ENCODE assay signal across 1 cellular context in the genomic region with DNA sequence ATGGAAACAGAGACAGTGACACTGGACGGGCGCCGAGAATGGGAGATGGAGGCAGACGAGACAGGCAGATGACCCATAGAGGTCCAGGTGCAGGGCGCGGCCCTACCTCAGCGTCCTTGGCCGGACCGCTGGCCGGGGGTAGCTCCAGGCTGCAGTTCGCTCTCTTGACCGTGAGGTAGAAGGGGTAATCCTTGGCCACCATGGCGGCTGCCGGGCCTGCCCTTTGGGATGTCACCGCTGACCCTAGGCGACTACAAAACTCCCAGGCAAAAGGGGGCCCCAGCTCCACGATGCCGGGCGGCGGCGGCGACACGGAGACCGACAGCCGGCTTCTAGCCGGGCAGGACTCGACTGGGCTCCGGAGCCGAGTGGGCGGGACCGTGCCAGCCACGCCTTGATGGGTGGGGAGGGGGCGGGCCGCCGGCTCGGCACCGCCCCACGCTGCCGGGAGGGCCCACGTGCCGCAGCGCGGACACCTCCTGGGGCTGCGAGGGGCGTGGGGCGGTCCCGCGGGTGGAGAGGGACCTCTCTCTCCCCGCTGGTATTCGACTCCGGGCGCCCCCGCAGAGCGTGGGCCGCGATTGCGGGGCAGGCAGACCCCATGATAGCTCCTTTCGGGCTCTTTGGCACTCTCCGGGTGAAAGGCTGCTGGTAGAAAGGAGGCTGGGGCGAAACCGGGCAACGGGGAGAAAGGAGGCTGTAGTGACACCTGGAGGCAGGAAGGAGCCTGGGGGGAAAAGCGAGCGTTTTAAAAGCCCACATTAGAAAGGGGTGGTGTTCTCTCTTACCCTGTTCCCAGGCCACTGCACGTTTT.
TF ChIP-seq lines count a peak whose summit lies in the region.

Gene ARHGEF3, minus strand, starts transcription at position 353 of the 814 bp plus-strand sequence. Its CDS starts 151 bp downstream, at position 202.

TF ChIP-seq in HepG2, 621 proteins besides CTCF, POLR2A, EP300 and RAD21 (continued from another document and continues in another):
- TF ChIP-seq ZSCAN22 (CRISPR knock-in tag; IDR thresholded peaks at IDR 0.05) (no peak), MTA3 (CRISPR knock-in tag; IDR thresholded peaks at IDR 0.05) (no peak), U2AF2 (IDR thresholded peaks at IDR 0.05; ENCODE audit: low read depth, low read length) (no peak), ZNF775 (CRISPR knock-in tag; IDR thresholded peaks at IDR 0.05; ENCODE audit: borderline replicate concordance) (no peak), ZBTB7B (CRISPR knock-in tag; IDR thresholded peaks at IDR 0.05) (0 out of 2 replicates have a peak, but pooled peaks have one; percentile 45), KAT7 (CRISPR knock-in tag; IDR thresholded peaks at IDR 0.05; ENCODE audit: borderline replicate concordance) (peak; percentile 18; the same call in 1 of the 2 replicates), ZNF883 (CRISPR knock-in tag; IDR thresholded peaks at IDR 0.05; ENCODE audit: not compliant biosample characterization) (peak; percentile 78), MEF2D (CRISPR knock-in tag; IDR thresholded peaks at IDR 0.05) (no peak), ZNF577 (CRISPR knock-in tag; IDR thresholded peaks at IDR 0.05; ENCODE audit: borderline replicate concordance, low read depth) (no peak), SNAPC2 (CRISPR knock-in tag; IDR thresholded peaks at IDR 0.05) (no peak), DPF2 (CRISPR knock-in tag; IDR thresholded peaks at IDR 0.05; ENCODE audit: borderline replicate concordance, low read depth) (no peak), ZFP90 (CRISPR knock-in tag; IDR thresholded peaks at IDR 0.05; ENCODE audit: borderline replicate concordance) (no peak; the same call in 1 of the 2 replicates), STAT5B (CRISPR knock-in tag; IDR thresholded peaks at IDR 0.05) (no peak), ARHGAP35 (CRISPR knock-in tag; IDR thresholded peaks at IDR 0.05; ENCODE audit: borderline replicate concordance) (peak; percentile 22; the same call in 1 of the 2 replicates), PRMT3 (CRISPR knock-in tag; IDR thresholded peaks at IDR 0.05; ENCODE audit: borderline replicate concordance, low read depth) (no peak), ZSCAN29 (CRISPR knock-in tag; conservative IDR thresholded peaks at IDR 0.05) (no peak), ZKSCAN5 (CRISPR knock-in tag; IDR thresholded peaks at IDR 0.05) (no peak), ZNF501 (CRISPR knock-in tag; IDR thresholded peaks at IDR 0.05) (peak; percentile 48; the same call in 1 of the 2 replicates), ZBTB33 (CRISPR knock-in tag; IDR thresholded peaks at IDR 0.05) (no peak), REPIN1 (CRISPR knock-in tag; IDR thresholded peaks at IDR 0.05; ENCODE audit: borderline replicate concordance, low read depth) (no peak), ZMYM4 (CRISPR knock-in tag; IDR thresholded peaks at IDR 0.05) (peak; percentile 80), ZNF788 (CRISPR knock-in tag; IDR thresholded peaks at IDR 0.05; ENCODE audit: borderline replicate concordance) (0 out of 2 replicates have a peak, but pooled peaks have one; percentile 84), MYC (CRISPR knock-in tag; IDR thresholded peaks at IDR 0.05; ENCODE audit: borderline replicate concordance) (peak; percentile 91; the same call in 1 of the 2 replicates), SMAD1 (CRISPR knock-in tag; IDR thresholded peaks at IDR 0.05; ENCODE audit: borderline replicate concordance, low read depth) (no peak), MTF1 (CRISPR knock-in tag; IDR thresholded peaks at IDR 0.05) (no peak), ZNF773 (CRISPR knock-in tag; IDR thresholded peaks at IDR 0.05; ENCODE audit: borderline replicate concordance) (no peak), MYNN (CRISPR knock-in tag; IDR thresholded peaks at IDR 0.05; ENCODE audit: low read depth) (no peak), IRX3 (CRISPR knock-in tag; IDR thresholded peaks at IDR 0.05; ENCODE audit: borderline replicate concordance, low read depth) (0 out of 2 replicates have a peak, but pooled peaks have one; percentile 11), ZFP36 (IDR thresholded peaks at IDR 0.05; ENCODE audit: borderline replicate concordance, low read depth, low read length, partially characterized antibody) (no peak), JUND (CRISPR knock-in tag; IDR thresholded peaks at IDR 0.05) (peak; percentile 11; the same call in 1 of the 2 replicates), NR3C1 (CRISPR knock-in tag; IDR thresholded peaks at IDR 0.05) (no peak), MAF1 (CRISPR knock-in tag; IDR thresholded peaks at IDR 0.05; ENCODE audit: borderline replicate concordance) (no peak), ZKSCAN8 (CRISPR knock-in tag; IDR thresholded peaks at IDR 0.05; ENCODE audit: borderline replicate concordance) (no peak), TRAFD1 (CRISPR knock-in tag; IDR thresholded peaks at IDR 0.05; ENCODE audit: borderline replicate concordance) (no peak), RFXANK (CRISPR knock-in tag; IDR thresholded peaks at IDR 0.05) (no peak), FOXK2 (IDR thresholded peaks at IDR 0.05) (no peak), MLLT10 (CRISPR knock-in tag; IDR thresholded peaks at IDR 0.05) (no peak), ZNF564 (CRISPR knock-in tag; IDR thresholded peaks at IDR 0.05) (no peak), SOX5 (CRISPR knock-in tag; IDR thresholded peaks at IDR 0.05; ENCODE audit: borderline replicate concordance) (peak; percentile 46), IKZF4 (CRISPR knock-in tag; IDR thresholded peaks at IDR 0.05; ENCODE audit: borderline replicate concordance, low read depth, not compliant biosample characterization) (peak; percentile 75), HOXD1 (CRISPR knock-in tag; IDR thresholded peaks at IDR 0.05) (no peak), ZMAT3 (CRISPR knock-in tag; conservative IDR thresholded peaks at IDR 0.05) (peak; percentile 75), MTF2 (CRISPR knock-in tag; IDR thresholded peaks at IDR 0.05; ENCODE audit: borderline replicate concordance) (no peak), ZNF343 (CRISPR knock-in tag; IDR thresholded peaks at IDR 0.05) (0 out of 2 replicates have a peak, but pooled peaks have one; percentile 57), ZNF629 (CRISPR knock-in tag; conservative IDR thresholded peaks at IDR 0.05) (no peak)
- TF ChIP-seq, protein P1, sequence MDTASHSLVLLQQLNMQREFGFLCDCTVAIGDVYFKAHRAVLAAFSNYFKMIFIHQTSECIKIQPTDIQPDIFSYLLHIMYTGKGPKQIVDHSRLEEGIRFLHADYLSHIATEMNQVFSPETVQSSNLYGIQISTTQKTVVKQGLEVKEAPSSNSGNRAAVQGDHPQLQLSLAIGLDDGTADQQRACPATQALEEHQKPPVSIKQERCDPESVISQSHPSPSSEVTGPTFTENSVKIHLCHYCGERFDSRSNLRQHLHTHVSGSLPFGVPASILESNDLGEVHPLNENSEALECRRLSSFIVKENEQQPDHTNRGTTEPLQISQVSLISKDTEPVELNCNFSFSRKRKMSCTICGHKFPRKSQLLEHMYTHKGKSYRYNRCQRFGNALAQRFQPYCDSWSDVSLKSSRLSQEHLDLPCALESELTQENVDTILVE (CRISPR knock-in tag; IDR thresholded peaks at IDR 0.05), result no peak
- TF ChIP-seq, protein P2, sequence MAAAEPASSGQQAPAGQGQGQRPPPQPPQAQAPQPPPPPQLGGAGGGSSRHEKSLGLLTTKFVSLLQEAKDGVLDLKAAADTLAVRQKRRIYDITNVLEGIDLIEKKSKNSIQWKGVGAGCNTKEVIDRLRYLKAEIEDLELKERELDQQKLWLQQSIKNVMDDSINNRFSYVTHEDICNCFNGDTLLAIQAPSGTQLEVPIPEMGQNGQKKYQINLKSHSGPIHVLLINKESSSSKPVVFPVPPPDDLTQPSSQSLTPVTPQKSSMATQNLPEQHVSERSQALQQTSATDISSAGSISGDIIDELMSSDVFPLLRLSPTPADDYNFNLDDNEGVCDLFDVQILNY (CRISPR knock-in tag; conservative IDR thresholded peaks at IDR 0.05), result no peak
- TF ChIP-seq, protein P3, sequence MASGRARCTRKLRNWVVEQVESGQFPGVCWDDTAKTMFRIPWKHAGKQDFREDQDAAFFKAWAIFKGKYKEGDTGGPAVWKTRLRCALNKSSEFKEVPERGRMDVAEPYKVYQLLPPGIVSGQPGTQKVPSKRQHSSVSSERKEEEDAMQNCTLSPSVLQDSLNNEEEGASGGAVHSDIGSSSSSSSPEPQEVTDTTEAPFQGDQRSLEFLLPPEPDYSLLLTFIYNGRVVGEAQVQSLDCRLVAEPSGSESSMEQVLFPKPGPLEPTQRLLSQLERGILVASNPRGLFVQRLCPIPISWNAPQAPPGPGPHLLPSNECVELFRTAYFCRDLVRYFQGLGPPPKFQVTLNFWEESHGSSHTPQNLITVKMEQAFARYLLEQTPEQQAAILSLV (CRISPR knock-in tag; IDR thresholded peaks at IDR 0.05; ENCODE audit: borderline replicate concordance), result 0 out of 2 replicates have a peak, but pooled peaks have one; percentile 60
- TF ChIP-seq, protein P4, sequence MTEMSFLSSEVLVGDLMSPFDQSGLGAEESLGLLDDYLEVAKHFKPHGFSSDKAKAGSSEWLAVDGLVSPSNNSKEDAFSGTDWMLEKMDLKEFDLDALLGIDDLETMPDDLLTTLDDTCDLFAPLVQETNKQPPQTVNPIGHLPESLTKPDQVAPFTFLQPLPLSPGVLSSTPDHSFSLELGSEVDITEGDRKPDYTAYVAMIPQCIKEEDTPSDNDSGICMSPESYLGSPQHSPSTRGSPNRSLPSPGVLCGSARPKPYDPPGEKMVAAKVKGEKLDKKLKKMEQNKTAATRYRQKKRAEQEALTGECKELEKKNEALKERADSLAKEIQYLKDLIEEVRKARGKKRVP (CRISPR knock-in tag; IDR thresholded peaks at IDR 0.05), result peak in 1 of 2 experiments; percentile 54; a peak in 1 of 4 replicates
- TF ChIP-seq, protein P5, sequence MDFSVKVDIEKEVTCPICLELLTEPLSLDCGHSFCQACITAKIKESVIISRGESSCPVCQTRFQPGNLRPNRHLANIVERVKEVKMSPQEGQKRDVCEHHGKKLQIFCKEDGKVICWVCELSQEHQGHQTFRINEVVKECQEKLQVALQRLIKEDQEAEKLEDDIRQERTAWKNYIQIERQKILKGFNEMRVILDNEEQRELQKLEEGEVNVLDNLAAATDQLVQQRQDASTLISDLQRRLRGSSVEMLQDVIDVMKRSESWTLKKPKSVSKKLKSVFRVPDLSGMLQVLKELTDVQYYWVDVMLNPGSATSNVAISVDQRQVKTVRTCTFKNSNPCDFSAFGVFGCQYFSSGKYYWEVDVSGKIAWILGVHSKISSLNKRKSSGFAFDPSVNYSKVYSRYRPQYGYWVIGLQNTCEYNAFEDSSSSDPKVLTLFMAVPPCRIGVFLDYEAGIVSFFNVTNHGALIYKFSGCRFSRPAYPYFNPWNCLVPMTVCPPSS (IDR thresholded peaks at IDR 0.05), result no peak
- TF ChIP-seq, protein P6, sequence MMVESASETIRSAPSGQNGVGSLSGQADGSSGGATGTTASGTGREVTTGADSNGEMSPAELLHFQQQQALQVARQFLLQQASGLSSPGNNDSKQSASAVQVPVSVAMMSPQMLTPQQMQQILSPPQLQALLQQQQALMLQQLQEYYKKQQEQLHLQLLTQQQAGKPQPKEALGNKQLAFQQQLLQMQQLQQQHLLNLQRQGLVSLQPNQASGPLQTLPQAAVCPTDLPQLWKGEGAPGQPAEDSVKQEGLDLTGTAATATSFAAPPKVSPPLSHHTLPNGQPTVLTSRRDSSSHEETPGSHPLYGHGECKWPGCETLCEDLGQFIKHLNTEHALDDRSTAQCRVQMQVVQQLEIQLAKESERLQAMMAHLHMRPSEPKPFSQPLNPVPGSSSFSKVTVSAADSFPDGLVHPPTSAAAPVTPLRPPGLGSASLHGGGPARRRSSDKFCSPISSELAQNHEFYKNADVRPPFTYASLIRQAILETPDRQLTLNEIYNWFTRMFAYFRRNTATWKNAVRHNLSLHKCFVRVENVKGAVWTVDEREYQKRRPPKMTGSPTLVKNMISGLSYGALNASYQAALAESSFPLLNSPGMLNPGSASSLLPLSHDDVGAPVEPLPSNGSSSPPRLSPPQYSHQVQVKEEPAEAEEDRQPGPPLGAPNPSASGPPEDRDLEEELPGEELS (CRISPR knock-in tag; IDR thresholded peaks at IDR 0.05), result no peak
- TF ChIP-seq, protein P7, sequence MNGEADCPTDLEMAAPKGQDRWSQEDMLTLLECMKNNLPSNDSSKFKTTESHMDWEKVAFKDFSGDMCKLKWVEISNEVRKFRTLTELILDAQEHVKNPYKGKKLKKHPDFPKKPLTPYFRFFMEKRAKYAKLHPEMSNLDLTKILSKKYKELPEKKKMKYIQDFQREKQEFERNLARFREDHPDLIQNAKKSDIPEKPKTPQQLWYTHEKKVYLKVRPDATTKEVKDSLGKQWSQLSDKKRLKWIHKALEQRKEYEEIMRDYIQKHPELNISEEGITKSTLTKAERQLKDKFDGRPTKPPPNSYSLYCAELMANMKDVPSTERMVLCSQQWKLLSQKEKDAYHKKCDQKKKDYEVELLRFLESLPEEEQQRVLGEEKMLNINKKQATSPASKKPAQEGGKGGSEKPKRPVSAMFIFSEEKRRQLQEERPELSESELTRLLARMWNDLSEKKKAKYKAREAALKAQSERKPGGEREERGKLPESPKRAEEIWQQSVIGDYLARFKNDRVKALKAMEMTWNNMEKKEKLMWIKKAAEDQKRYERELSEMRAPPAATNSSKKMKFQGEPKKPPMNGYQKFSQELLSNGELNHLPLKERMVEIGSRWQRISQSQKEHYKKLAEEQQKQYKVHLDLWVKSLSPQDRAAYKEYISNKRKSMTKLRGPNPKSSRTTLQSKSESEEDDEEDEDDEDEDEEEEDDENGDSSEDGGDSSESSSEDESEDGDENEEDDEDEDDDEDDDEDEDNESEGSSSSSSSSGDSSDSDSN (CRISPR knock-in tag; IDR thresholded peaks at IDR 0.05), result peak; percentile 90
